Comparison of ENCODE assay signal across 1 cellular context in the genomic region with DNA sequence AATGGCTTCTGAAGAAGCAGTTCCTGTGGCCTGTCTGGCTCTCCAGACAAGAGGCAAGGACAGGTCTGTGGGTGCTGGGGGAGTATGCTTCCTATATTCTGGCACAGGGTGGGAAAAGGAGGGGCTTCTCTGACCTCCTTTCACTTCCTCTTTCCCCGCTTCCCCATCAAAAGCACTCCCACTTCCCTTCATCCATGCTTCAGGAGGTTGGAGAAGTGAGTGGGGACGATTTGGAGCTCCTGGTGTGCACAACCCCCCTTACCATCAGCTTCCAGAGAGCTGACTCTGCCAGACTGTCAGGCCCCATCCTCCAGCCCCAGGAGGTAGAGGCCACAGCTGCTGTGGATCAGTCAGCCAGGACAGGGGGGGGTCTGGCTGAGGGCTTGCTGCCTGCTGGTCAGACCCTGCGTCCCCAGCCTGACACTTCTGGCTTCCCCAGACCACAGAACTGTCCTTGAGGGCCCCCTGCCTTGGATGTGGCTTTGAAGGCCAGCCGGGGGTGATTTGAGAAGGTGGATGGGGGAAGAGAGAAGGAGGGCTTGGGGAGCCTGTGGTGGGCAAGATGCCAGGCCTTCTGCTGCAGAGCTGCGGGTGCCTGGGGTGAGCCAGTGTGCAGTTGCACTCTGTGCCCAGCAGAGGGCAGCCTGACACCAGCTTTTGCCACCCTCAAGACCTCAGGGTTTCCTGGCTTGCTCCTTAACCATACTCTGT.
TF ChIP-seq lines count a peak whose summit lies in the region.

No MANE protein-coding gene starts in this region.

TF ChIP-seq in HepG2, 621 proteins besides CTCF, POLR2A, EP300 and RAD21 (continued from another document):
- TF ChIP-seq, protein P1, sequence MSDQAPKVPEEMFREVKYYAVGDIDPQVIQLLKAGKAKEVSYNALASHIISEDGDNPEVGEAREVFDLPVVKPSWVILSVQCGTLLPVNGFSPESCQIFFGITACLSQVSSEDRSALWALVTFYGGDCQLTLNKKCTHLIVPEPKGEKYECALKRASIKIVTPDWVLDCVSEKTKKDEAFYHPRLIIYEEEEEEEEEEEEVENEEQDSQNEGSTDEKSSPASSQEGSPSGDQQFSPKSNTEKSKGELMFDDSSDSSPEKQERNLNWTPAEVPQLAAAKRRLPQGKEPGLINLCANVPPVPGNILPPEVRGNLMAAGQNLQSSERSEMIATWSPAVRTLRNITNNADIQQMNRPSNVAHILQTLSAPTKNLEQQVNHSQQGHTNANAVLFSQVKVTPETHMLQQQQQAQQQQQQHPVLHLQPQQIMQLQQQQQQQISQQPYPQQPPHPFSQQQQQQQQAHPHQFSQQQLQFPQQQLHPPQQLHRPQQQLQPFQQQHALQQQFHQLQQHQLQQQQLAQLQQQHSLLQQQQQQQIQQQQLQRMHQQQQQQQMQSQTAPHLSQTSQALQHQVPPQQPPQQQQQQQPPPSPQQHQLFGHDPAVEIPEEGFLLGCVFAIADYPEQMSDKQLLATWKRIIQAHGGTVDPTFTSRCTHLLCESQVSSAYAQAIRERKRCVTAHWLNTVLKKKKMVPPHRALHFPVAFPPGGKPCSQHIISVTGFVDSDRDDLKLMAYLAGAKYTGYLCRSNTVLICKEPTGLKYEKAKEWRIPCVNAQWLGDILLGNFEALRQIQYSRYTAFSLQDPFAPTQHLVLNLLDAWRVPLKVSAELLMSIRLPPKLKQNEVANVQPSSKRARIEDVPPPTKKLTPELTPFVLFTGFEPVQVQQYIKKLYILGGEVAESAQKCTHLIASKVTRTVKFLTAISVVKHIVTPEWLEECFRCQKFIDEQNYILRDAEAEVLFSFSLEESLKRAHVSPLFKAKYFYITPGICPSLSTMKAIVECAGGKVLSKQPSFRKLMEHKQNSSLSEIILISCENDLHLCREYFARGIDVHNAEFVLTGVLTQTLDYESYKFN (CRISPR knock-in tag; conservative IDR thresholded peaks at IDR 0.05) = no peak
- TF ChIP-seq SNAI1 (CRISPR knock-in tag; IDR thresholded peaks at IDR 0.05; ENCODE audit: borderline replicate concordance) (no peak), NCOA5 (CRISPR knock-in tag; IDR thresholded peaks at IDR 0.05) (no peak), KDM3A (CRISPR knock-in tag; IDR thresholded peaks at IDR 0.05; ENCODE audit: low read depth) (no peak), ZNF83 (CRISPR knock-in tag; IDR thresholded peaks at IDR 0.05; ENCODE audit: borderline replicate concordance) (no peak), ZNF343 (CRISPR knock-in tag; IDR thresholded peaks at IDR 0.05) (no peak), RXRA (CRISPR knock-in tag; IDR thresholded peaks at IDR 0.05) (no peak), ZNF709 (CRISPR knock-in tag; IDR thresholded peaks at IDR 0.05) (no peak), DPF2 (CRISPR knock-in tag; IDR thresholded peaks at IDR 0.05; ENCODE audit: borderline replicate concordance, low read depth) (no peak), ZFAT (CRISPR knock-in tag; conservative IDR thresholded peaks at IDR 0.05) (no peak), U2AF1 (optimal IDR thresholded peaks at IDR 0.05; ENCODE audit: low read depth, low read length) (no peak), ZNF33B (CRISPR knock-in tag; IDR thresholded peaks at IDR 0.05) (no peak), ZFP36L2 (CRISPR knock-in tag; IDR thresholded peaks at IDR 0.05) (no peak), NR1H2 (CRISPR knock-in tag; IDR thresholded peaks at IDR 0.05; ENCODE audit: borderline replicate concordance, low read depth) (no peak), ADNP (CRISPR knock-in tag; IDR thresholded peaks at IDR 0.05) (no peak), NRL (CRISPR knock-in tag; IDR thresholded peaks at IDR 0.05; ENCODE audit: borderline replicate concordance) (no peak), ZNF451 (CRISPR knock-in tag; IDR thresholded peaks at IDR 0.05) (no peak), TBL1XR1 (IDR thresholded peaks at IDR 0.05; ENCODE audit: borderline replicate concordance, low read length, partially characterized antibody) (no peak), IRF2 (CRISPR knock-in tag; IDR thresholded peaks at IDR 0.05) (no peak), RFX5 (IDR thresholded peaks at IDR 0.05; ENCODE audit: low read depth, low read length) (no peak), KAT8 (CRISPR knock-in tag; IDR thresholded peaks at IDR 0.05) (no peak), EED (CRISPR knock-in tag; IDR thresholded peaks at IDR 0.05) (0 out of 2 replicates have a peak, but pooled peaks have one; percentile 50), ZNF333 (CRISPR knock-in tag; IDR thresholded peaks at IDR 0.05; ENCODE audit: borderline replicate concordance) (no peak), SMC3 (IDR thresholded peaks at IDR 0.05; ENCODE audit: low read length) (peak; percentile 55), ZFP36 (IDR thresholded peaks at IDR 0.05; ENCODE audit: borderline replicate concordance, low read depth, low read length, partially characterized antibody) (no peak), SRY (CRISPR knock-in tag; IDR thresholded peaks at IDR 0.05) (no peak), ZNF773 (CRISPR knock-in tag; IDR thresholded peaks at IDR 0.05; ENCODE audit: borderline replicate concordance) (no peak), ZSCAN29 (CRISPR knock-in tag; conservative IDR thresholded peaks at IDR 0.05) (no peak), ZNF543 (CRISPR knock-in tag; IDR thresholded peaks at IDR 0.05) (no peak), BORCS8-MEF2B (CRISPR knock-in tag; IDR thresholded peaks at IDR 0.05) (0 out of 2 replicates have a peak, but pooled peaks have one; percentile 13), RBFOX2 (IDR thresholded peaks at IDR 0.05; ENCODE audit: low read depth, low read length) (no peak), ZNF30 (CRISPR knock-in tag; IDR thresholded peaks at IDR 0.05) (no peak), STAG1 (CRISPR knock-in tag; IDR thresholded peaks at IDR 0.05) (peak; percentile 94), POLR2G (IDR thresholded peaks at IDR 0.05; ENCODE audit: low read depth, low read length) (no peak), ZNF577 (CRISPR knock-in tag; IDR thresholded peaks at IDR 0.05; ENCODE audit: borderline replicate concordance, low read depth) (no peak), TSC22D2 (CRISPR knock-in tag; IDR thresholded peaks at IDR 0.05; ENCODE audit: borderline replicate concordance) (no peak), PRPF4 (IDR thresholded peaks at IDR 0.05; ENCODE audit: low read depth, low read length, poor library complexity, severe bottlenecking) (no peak), ZNF263 (CRISPR knock-in tag; IDR thresholded peaks at IDR 0.05) (no peak)
- TF ChIP-seq, protein P2, sequence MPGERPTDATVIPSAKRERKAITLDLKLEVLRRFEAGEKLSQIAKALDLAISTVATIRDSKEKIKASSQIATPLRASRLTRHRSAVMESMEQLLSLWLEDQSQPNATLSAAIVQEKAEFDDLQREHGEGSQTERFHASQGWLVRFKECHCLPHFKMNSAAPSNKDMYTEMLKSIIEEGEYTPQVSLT (CRISPR knock-in tag; IDR thresholded peaks at IDR 0.05; ENCODE audit: borderline replicate concordance, low read depth) = no peak
- TF ChIP-seq, protein P3, sequence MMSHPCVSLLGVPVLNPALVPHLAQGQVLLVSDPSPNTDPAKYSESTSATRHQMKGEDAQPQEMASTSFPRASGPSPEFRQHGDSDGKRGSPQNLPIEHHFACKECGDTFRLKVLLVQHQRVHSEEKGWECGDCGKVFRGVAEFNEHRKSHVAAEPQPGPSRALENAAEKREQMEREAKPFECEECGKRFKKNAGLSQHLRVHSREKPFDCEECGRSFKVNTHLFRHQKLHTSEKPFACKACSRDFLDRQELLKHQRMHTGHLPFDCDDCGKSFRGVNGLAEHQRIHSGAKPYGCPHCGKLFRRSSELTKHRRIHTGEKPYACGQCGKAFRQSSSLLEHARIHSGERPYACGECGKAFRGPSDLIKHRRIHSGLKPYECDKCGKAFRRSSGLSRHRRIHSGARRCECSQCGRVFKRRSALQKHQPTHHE (CRISPR knock-in tag; IDR thresholded peaks at IDR 0.05; ENCODE audit: borderline replicate concordance) = no peak
- TF ChIP-seq, protein P4, sequence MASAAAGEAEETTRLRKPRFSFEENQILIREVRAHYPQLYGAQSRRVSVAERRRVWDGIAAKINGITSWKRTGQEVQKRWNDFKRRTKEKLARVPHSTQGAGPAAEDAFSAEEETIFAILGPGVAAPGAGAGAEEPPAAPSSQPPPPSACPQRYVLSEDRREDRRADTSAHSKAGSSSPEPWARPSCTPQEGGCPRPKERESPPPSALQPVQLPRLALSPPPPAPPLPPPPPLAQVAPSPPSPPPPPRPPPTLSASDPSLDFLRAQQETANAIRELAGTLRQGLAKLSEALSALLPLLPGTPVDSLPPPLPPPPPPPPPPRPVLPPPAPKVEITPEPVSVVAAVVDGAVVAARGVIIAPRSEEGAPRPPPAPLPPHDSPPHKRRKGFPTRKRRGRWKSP (CRISPR knock-in tag; IDR thresholded peaks at IDR 0.05) = no peak
- TF ChIP-seq, protein P5, sequence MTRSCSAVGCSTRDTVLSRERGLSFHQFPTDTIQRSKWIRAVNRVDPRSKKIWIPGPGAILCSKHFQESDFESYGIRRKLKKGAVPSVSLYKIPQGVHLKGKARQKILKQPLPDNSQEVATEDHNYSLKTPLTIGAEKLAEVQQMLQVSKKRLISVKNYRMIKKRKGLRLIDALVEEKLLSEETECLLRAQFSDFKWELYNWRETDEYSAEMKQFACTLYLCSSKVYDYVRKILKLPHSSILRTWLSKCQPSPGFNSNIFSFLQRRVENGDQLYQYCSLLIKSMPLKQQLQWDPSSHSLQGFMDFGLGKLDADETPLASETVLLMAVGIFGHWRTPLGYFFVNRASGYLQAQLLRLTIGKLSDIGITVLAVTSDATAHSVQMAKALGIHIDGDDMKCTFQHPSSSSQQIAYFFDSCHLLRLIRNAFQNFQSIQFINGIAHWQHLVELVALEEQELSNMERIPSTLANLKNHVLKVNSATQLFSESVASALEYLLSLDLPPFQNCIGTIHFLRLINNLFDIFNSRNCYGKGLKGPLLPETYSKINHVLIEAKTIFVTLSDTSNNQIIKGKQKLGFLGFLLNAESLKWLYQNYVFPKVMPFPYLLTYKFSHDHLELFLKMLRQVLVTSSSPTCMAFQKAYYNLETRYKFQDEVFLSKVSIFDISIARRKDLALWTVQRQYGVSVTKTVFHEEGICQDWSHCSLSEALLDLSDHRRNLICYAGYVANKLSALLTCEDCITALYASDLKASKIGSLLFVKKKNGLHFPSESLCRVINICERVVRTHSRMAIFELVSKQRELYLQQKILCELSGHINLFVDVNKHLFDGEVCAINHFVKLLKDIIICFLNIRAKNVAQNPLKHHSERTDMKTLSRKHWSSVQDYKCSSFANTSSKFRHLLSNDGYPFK (CRISPR knock-in tag; IDR thresholded peaks at IDR 0.05; ENCODE audit: borderline replicate concordance) = peak; percentile 23; the same call in 1 of the 2 replicates
- TF ChIP-seq, protein P6, sequence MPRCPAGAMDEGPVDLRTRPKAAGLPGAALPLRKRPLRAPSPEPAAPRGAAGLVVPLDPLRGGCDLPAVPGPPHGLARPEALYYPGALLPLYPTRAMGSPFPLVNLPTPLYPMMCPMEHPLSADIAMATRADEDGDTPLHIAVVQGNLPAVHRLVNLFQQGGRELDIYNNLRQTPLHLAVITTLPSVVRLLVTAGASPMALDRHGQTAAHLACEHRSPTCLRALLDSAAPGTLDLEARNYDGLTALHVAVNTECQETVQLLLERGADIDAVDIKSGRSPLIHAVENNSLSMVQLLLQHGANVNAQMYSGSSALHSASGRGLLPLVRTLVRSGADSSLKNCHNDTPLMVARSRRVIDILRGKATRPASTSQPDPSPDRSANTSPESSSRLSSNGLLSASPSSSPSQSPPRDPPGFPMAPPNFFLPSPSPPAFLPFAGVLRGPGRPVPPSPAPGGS (CRISPR knock-in tag; IDR thresholded peaks at IDR 0.05) = no peak
- TF ChIP-seq, protein P7, sequence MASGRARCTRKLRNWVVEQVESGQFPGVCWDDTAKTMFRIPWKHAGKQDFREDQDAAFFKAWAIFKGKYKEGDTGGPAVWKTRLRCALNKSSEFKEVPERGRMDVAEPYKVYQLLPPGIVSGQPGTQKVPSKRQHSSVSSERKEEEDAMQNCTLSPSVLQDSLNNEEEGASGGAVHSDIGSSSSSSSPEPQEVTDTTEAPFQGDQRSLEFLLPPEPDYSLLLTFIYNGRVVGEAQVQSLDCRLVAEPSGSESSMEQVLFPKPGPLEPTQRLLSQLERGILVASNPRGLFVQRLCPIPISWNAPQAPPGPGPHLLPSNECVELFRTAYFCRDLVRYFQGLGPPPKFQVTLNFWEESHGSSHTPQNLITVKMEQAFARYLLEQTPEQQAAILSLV (CRISPR knock-in tag; IDR thresholded peaks at IDR 0.05; ENCODE audit: borderline replicate concordance) = peak; percentile 61; the same call in 1 of the 2 replicates
TF ChIP-seq in HepG2: peak in this region for 13.
